1 cellular context compared by ENCODE assay signal in genomic region chr1:148793762-148794332, GRCh38. TPM values are rescaled to one million over a fixed set of nuclear protein-coding genes. Genes with fewer than 3 reads are reported as not detected.
"Had no signal": no experiment of that assay in that cellular context is flagged by ENCODE, and none has a peak within 500 bp of the region (broad histone marks: within the 10 kb centered on the region; RNA-seq: fewer than 3 reads in every experiment).

No MANE protein-coding gene starts in this region.

RNA-seq across cellular contexts. Expression of gene NUDT4B, which starts 45.3 kb away (rescaled TPM):
- total RNA-seq: MCF 10A had no signal
